In genomic region chr18:51184092-51184458, GRCh38 we compare ENCODE assay signal across 11 cellular contexts.
"Had no signal": no experiment of that assay in that cellular context is flagged by ENCODE, and none has a peak within 500 bp of the region (broad histone marks: within the 10 kb centered on the region; RNA-seq: fewer than 3 reads in every experiment).

No MANE protein-coding gene starts in this region.

- DNase-seq: activated effector memory CD4-positive, alpha-beta T cell treated with anti-CD3 and anti-CD28 coated beads, Interleukin-2, amount 50 U/mL, for 16 hours; amniotic stem cell; effector CD8-positive, alpha-beta T cell; glutamatergic neuron; hypothalamus; lower lobe of right lung; sigmoid colon; stimulated activated CD4-positive, alpha-beta T cell treated with anti-CD3 and anti-CD28 coated beads, Interleukin-4, amount 100 ng/mL, for 24 hours had no signal

- ATAC-seq: lower lobe of right lung; stimulated activated effector memory CD8-positive, alpha-beta T cell treated with anti-CD3 and anti-CD28 coated beads, Interleukin-12 subunit alpha, Interleukin-12 subunit beta, amount 100 ng/mL, for 72 hours had no signal

- H3K4me3 Mint-ChIP-seq: dendritic cell treated with granulocyte-macrophage colony-stimulating factor and Interleukin-4, amounts not matched to agents 40 ng/mL and 50 ng/mL, for 4 days; nephron; stimulated activated effector memory CD8-positive, alpha-beta T cell treated with anti-CD3 and anti-CD28 coated beads, Interleukin-12 subunit alpha, Interleukin-12 subunit beta, amount 100 ng/mL, for 72 hours had no signal

- H3K27ac Mint-ChIP-seq: dendritic cell treated with granulocyte-macrophage colony-stimulating factor and Interleukin-4, amounts not matched to agents 40 ng/mL and 50 ng/mL, for 4 days; nephron had no signal

- H3K9me3 Mint-ChIP-seq: dendritic cell treated with granulocyte-macrophage colony-stimulating factor and Interleukin-4, amounts not matched to agents 40 ng/mL and 50 ng/mL, for 4 days; nephron; stimulated activated effector memory CD8-positive, alpha-beta T cell treated with anti-CD3 and anti-CD28 coated beads, Interleukin-12 subunit alpha, Interleukin-12 subunit beta, amount 100 ng/mL, for 72 hours had no signal

- H3K27me3 Mint-ChIP-seq: dendritic cell treated with granulocyte-macrophage colony-stimulating factor and Interleukin-4, amounts not matched to agents 40 ng/mL and 50 ng/mL, for 4 days had no signal
